8 cellular contexts compared by ENCODE assay signal in genomic region chr16:30660424-30661251, GRCh38. TPM values are rescaled to one million over a fixed set of nuclear protein-coding genes. Genes with fewer than 3 reads are reported as not detected.
DNase-seq lines count a peak whose midpoint lies in the region; ATAC-seq and TF ChIP-seq lines count a peak whose summit lies in the region.

No MANE protein-coding gene starts in this region.

- H3K27ac ChIP-seq in AG04450 (ENCODE audit: low read depth, low read length): peak overlapping the region; percentile 75

- H3K9me3 Mint-ChIP-seq in activated T-cell treated with anti-CD3 and anti-CD28 coated beads, Interleukin-2, amount 50 U/mL, for 4 hours: no peaks in the 10 kb centered on the region

- H3K9me3 ChIP-seq in AG04450 (ENCODE audit: control insufficient read depth, insufficient read depth, low read length) (no peaks in the 10 kb centered on the region), MG63 (no peaks in the 10 kb centered on the region)

- peaks cover 59% of the 10 kb centered on the region for H3K36me3 ChIP-seq in MG63

- CTCF ChIA-PET in AG04450 (lab: Charles Lee): interaction anchor here (1.0 to 1.5 kb wide), 2 partner anchors 33 kb away, joined by 3 to 6 read pairs; no protein-coding TSS in a partner anchor

- POLR2A ChIA-PET in AG04450 (lab: Yijun Ruan, JAX): interaction anchor here (0.6 to 1.1 kb wide), 3 partner anchors 12 to 38 kb away, joined by 3 to 4 read pairs (median 3); partner anchors contain the start of gene SRCAP

- H3K4me3 ChIP-seq in AG04450 (ENCODE audit: low read depth, low read length): peak overlapping the region; percentile 95
- H3K4me3 ChIP-seq in MG63: peak overlapping the region; percentile 68
- peak overlapping the region; percentile 83 to 94 for H3K4me3 ChIP-seq in foreskin fibroblast (ENCODE audit: low read depth in 1 of 2, low read length in 2 of 2)

- H3K27me3 ChIP-seq in AG04450 (ENCODE audit: control insufficient read depth, insufficient read depth, low read length) (no peaks in the 10 kb centered on the region), MG63 (no peaks in the 10 kb centered on the region)

- no peaks in the 10 kb centered on the region for H3K27me3 Mint-ChIP-seq in activated T-cell treated with anti-CD3 and anti-CD28 coated beads, Interleukin-2, amount 50 U/mL, for 4 hours (ENCODE audit: low read depth)

- peak overlapping the region; percentile 98 for H3K4me3 Mint-ChIP-seq in activated T-cell treated with anti-CD3 and anti-CD28 coated beads, Interleukin-2, amount 50 U/mL, for 4 hours

- no peak for TF ChIP-seq CTCF in AG04450 (IDR thresholded peaks at IDR 0.05; ENCODE audit: low read depth, low read length)
- no peak for TF ChIP-seq CTCF in foreskin fibroblast (IDR thresholded peaks at IDR 0.05; ENCODE audit: low read depth, low read length)

- no peak for DNase-seq in AG04450 (ENCODE audit: low read depth, low spot score)
- DNase-seq in MG63: no peak
- peak; percentile 75 for DNase-seq in activated T-cell treated with anti-CD3 and anti-CD28 coated beads, Interleukin-2, amount 50 U/mL, for 4 hours
- peak; percentile 5 to 24 for DNase-seq in foreskin fibroblast
- DNase-seq in stimulated activated CD4-positive, alpha-beta T cell treated with anti-CD3 and anti-CD28 coated beads, Interleukin-15, amount 100 ng/mL, for 1 hour (ENCODE audit: low read depth in 1 of 2, low spot score in 1 of 2): peak; percentile 53 to 57
- DNase-seq in NCI-H2171 (lab: John Stamatoyannopoulos, UW): no peak
- no peak for DNase-seq in DMS114 treated with DMSO at 0.1 percent for 48 hours (lab: John Stamatoyannopoulos, UW; ENCODE audit: unreplicated experiment)

- H3K4me1 Mint-ChIP-seq in activated T-cell treated with anti-CD3 and anti-CD28 coated beads, Interleukin-2, amount 50 U/mL, for 4 hours (ENCODE audit: low read depth): peaks cover 49% of the 10 kb centered on the region

- peaks cover 42% of the 10 kb centered on the region for H3K36me3 Mint-ChIP-seq in activated T-cell treated with anti-CD3 and anti-CD28 coated beads, Interleukin-2, amount 50 U/mL, for 4 hours (ENCODE audit: insufficient read depth)

- ATAC-seq in activated T-cell treated with anti-CD3 and anti-CD28 coated beads, Interleukin-2, amount 50 U/mL, for 4 hours: peak; percentile 18 to 19
- ATAC-seq in HG02884 (IDR thresholded peaks at IDR 0.05; ENCODE audit: unreplicated experiment): no peak

RNA-seq across cellular contexts. Expression of gene FBRS, which starts 2.4 kb away (rescaled TPM):
- polyA plus RNA-seq in AG04450 (2011; rRNA removed): 5.0 and 9.0 TPM in 2 replicates
- polyA minus RNA-seq in AG04450 (2011; rRNA and poly(A)+ RNA removed): 13.2 and 18.5 TPM in 2 replicates
- 6.0 and 14.5 TPM in 2 replicates for total RNA-seq in MG63 (2014; rRNA removed; shearing (Covaris generic); ENCODE audit: low replicate concordance)
- total RNA-seq in activated T-cell treated with anti-CD3 and anti-CD28 coated beads, Interleukin-2, amount 50 U/mL, for 4 hours: 100 to 1,000 TPM; 132 to 158 (median 137) TPM

RNA-seq across cellular contexts. Expression of gene PRR14, which starts 9.9 kb away (rescaled TPM):
- 4.9 and 6.9 TPM in 2 replicates for polyA plus RNA-seq in AG04450 (2011; rRNA removed)
- 3.7 and 3.8 TPM in 2 replicates for polyA minus RNA-seq in AG04450 (2011; rRNA and poly(A)+ RNA removed)
- 1.7 and 5.3 TPM in 2 replicates for total RNA-seq in MG63 (2014; rRNA removed; shearing (Covaris generic); ENCODE audit: low replicate concordance)
- total RNA-seq in activated T-cell treated with anti-CD3 and anti-CD28 coated beads, Interleukin-2, amount 50 U/mL, for 4 hours: 10 to 100 TPM; 65.1 to 85.3 (median 71.0) TPM

RNA-seq across cellular contexts. Expression of gene SRCAP, which starts 38.3 kb away (rescaled TPM):
- 3.1 and 5.8 TPM in 2 replicates for polyA plus RNA-seq in AG04450 (2011; rRNA removed)
- 12.3 and 17.1 TPM in 2 replicates for polyA minus RNA-seq in AG04450 (2011; rRNA and poly(A)+ RNA removed)
- 2.6 and 6.9 TPM in 2 replicates for total RNA-seq in MG63 (2014; rRNA removed; shearing (Covaris generic); ENCODE audit: low replicate concordance)
- total RNA-seq in activated T-cell treated with anti-CD3 and anti-CD28 coated beads, Interleukin-2, amount 50 U/mL, for 4 hours: 100 to 1,000 TPM in 1 of 3 donors, 10 to 100 TPM in 2; 86.3 to 100 (median 96.5) TPM

RNA-seq across cellular contexts. Expression of gene ZNF689, which starts 50.4 kb away (rescaled TPM):
- polyA plus RNA-seq in AG04450 (2011; rRNA removed): 4.0 and 4.2 TPM in 2 replicates
- 5.0 and 8.0 TPM in 2 replicates for polyA minus RNA-seq in AG04450 (2011; rRNA and poly(A)+ RNA removed)
- 6.5 and 9.1 TPM in 2 replicates for total RNA-seq in MG63 (2014; rRNA removed; shearing (Covaris generic); ENCODE audit: low replicate concordance)
- total RNA-seq in activated T-cell treated with anti-CD3 and anti-CD28 coated beads, Interleukin-2, amount 50 U/mL, for 4 hours: 10 to 100 TPM; 15.4 to 16.9 (median 16.0) TPM

Comparison
In these comparisons a context has a peak if more than half of its experiments do, and no peak if none do; other contexts are left out.
1. DNase-seq: peak in activated T-cell treated with anti-CD3 and anti-CD28 coated beads, Interleukin-2, amount 50 U/mL, for 4 hours (single experiment), foreskin fibroblast (2 of 2) and stimulated activated CD4-positive, alpha-beta T cell treated with anti-CD3 and anti-CD28 coated beads, Interleukin-15, amount 100 ng/mL, for 1 hour (2 of 2); none in AG04450 (single experiment), MG63 (single experiment), NCI-H2171 (single experiment) and DMS114 treated with DMSO at 0.1 percent for 48 hours (single experiment).
2. RNA of gene PRR14, which starts 9.9 kb away (total RNA-seq): 65.1 to 85.3 TPM in activated T-cell treated with anti-CD3 and anti-CD28 coated beads, Interleukin-2, amount 50 U/mL, for 4 hours; 1.7 to 5.3 TPM in MG63; every median in the first group is over 10 times any median in the second.
3. RNA of gene SRCAP, which starts 38.3 kb away (total RNA-seq): 86.3 to 100 TPM in activated T-cell treated with anti-CD3 and anti-CD28 coated beads, Interleukin-2, amount 50 U/mL, for 4 hours; 2.6 to 6.9 TPM in MG63; every median in the first group is over 10 times any median in the second.
4. Peak in every context shown above with its lines, with median percentiles within 50 percentile points of each other: H3K4me3 ChIP-seq.